ENCODE assay signal across 22 cellular contexts in genomic region chr3:53646723-53647122, GRCh38.
A peak's percentile ranks its signal among the peaks of the same experiment; 100 is the strongest.
DNase-seq lines count a peak whose midpoint lies in the region; ATAC-seq and TF ChIP-seq lines count a peak whose summit lies in the region.
"Had no signal": no experiment of that assay in that cellular context is flagged by ENCODE, and none has a peak within 500 bp of the region (broad histone marks: within the 10 kb centered on the region; RNA-seq: fewer than 3 reads in every experiment).

No MANE protein-coding gene starts in this region.

- intact Hi-C loops in body of pancreas (cut with DNase I) = no loop called here

- peak overlapping the region in 3 of 4 donors; percentile 10 to 41 (median 18) for H3K27ac ChIP-seq in body of pancreas
- H3K27ac ChIP-seq: GM23248, lower lobe of right lung, right lobe of liver, tibial artery had no signal

- no peaks in the 10 kb centered on the region for H3K9me3 ChIP-seq in body of pancreas
- H3K9me3 ChIP-seq: lower lobe of right lung, right lobe of liver, tibial artery had no signal

- DNase-seq in body of pancreas (no peak), NCI-H226 (no peak), putamen (ENCODE audit: low spot score) (no peak)
- DNase-seq in activated CD4-positive, CD25-positive, alpha-beta regulatory T cell (lab: John Stamatoyannopoulos, UW) = no peak
- DNase-seq: activated CD4-positive, alpha-beta T cell treated with anti-CD3 and anti-CD28 coated beads for 48 hours; CD4-positive, CD25-positive, alpha-beta regulatory T cell; DMS153; GF-D8; GM23248; Karpas-422; lower lobe of right lung; NCI-H1048; NCI-H526 treated with DMSO at 0.1 percent for 48 hours; occipital lobe; right lobe of liver; Right ventricle myocardium superior; stimulated activated naive B cell treated with anti-CD40 and anti-IgM and Interleukin-4, amounts not matched to agents 10 μg/mL and 1 μg/mL and 100 μg/mL, for 72 hours; tibial artery had no signal

- no peaks in the 10 kb centered on the region for H3K36me3 ChIP-seq in body of pancreas (replicated peaks in 1 of 2; ENCODE audit: insufficient read depth in 1 of 2, low read depth in 2 of 2)
- H3K36me3 ChIP-seq: lower lobe of right lung, right lobe of liver, tibial artery had no signal

- no peak for TF ChIP-seq POLR2A in body of pancreas (IDR thresholded peaks at IDR 0.05)

- peaks cover 4% of the 10 kb centered on the region for H3K4me1 ChIP-seq in body of pancreas
- H3K4me1 ChIP-seq: lower lobe of right lung, right lobe of liver, tibial artery had no signal

- ATAC-seq in GM18867 (IDR thresholded peaks at IDR 0.05; ENCODE audit: unreplicated experiment) (peak; percentile 38), GM19463 (IDR thresholded peaks at IDR 0.05; ENCODE audit: unreplicated experiment) (peak; percentile 56), HG03108 (IDR thresholded peaks at IDR 0.05; ENCODE audit: unreplicated experiment) (peak; percentile 60), body of pancreas (peak; percentile 30), HG03442 (IDR thresholded peaks at IDR 0.05; ENCODE audit: unreplicated experiment) (no peak)
- ATAC-seq: lower lobe of right lung; right lobe of liver; stimulated activated naive B cell treated with anti-CD40 and anti-IgM and Interleukin-4, amounts not matched to agents 10 μg/mL and 1 μg/mL and 100 μg/mL, for 72 hours had no signal

- no peaks in the 10 kb centered on the region for H3K27me3 ChIP-seq in body of pancreas
- H3K27me3 ChIP-seq: right lobe of liver had no signal

- H3K4me3 ChIP-seq in body of pancreas = no peak overlapping the region
- H3K4me3 ChIP-seq: GM23248, lower lobe of right lung, right lobe of liver, tibial artery had no signal

- no peak for TF ChIP-seq CTCF in body of pancreas (IDR thresholded peaks at IDR 0.05)

- 32 to 62% methylated on average over 3 of the region's 3 CpGs for WGBS in body of pancreas, 2 donors
